16 cellular contexts compared by ENCODE assay signal in the genomic region with DNA sequence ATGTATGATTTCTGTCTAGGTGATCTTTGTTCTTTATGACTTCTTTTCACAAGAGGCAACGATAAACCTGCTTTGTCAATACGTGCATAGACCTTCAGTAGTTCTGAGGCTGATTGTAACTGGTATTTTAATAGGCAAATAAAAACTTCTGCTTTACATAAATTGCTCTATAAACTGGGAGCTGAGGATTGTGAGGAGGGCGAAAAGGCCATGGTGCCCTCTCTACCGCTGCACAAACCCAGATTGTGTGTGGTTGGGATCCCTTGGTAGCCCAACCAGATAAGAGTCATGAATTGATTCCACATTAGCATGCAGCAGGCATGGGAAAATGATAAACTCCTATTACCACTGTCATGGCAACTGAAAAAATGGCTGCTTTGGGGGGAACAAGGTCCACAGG.
A peak's percentile ranks its signal among the peaks of the same experiment; 100 is the strongest.
DNase-seq lines count a peak whose midpoint lies in the region; ATAC-seq, FAIRE-seq and TF ChIP-seq lines count a peak whose summit lies in the region.
"Had no signal": no experiment of that assay in that cellular context is flagged by ENCODE, and none has a peak within 500 bp of the region (broad histone marks: within the 10 kb centered on the region; RNA-seq: fewer than 3 reads in every experiment).

No MANE protein-coding gene starts in this region.

- no peak overlapping the region for H4K8ac ChIP-seq in H1 (ENCODE audit: extremely low read depth, insufficient read depth, low read length)

- H3K23me2 ChIP-seq in H1 (ENCODE audit: low read depth, low read length), result no peaks in the 10 kb centered on the region

- H2BK12ac ChIP-seq in H1 (ENCODE audit: low read depth, low read length), result 0 out of 2 replicates have a peak overlapping the region, but pooled peaks have one; percentile 64

- WGBS in H1 (ENCODE audit: extremely low coverage in 1 of 2, insufficient coverage in 1 of 2, insufficient read length in 1 of 2, insufficient replicate concordance in 2 of 2, low coverage in 1 of 2, low lambda C conversion rate in 2 of 2, missing lambda C conversion rate in 1 of 2), 2 experiments, result 84% methylated on average over 4 of the region's 4 CpGs; no CpG with 5 or more reads in 1 of the 2 experiments

- POLR2A ChIA-PET in H1 (lab: Charles Lee; ENCODE audit: partially characterized antibody), result interaction anchor here (1.3 kb wide), 1 partner anchor 11 kb away, joined by 3 read pairs; no protein-coding TSS in a partner anchor
- POLR2A ChIA-PET in activated CD4-positive, alpha-beta T cell treated with anti-CD3 and anti-CD28 coated beads for 36 hours (lab: Charles Lee), result no interaction called here

- H3K56ac ChIP-seq in H1 (replicated peaks; ENCODE audit: insufficient read length, low read depth, low read length), result no peak overlapping the region

- no peak overlapping the region for H2AK5ac ChIP-seq in H1 (ENCODE audit: low read depth, low read length)

- no peak overlapping the region for H2BK5ac ChIP-seq in H1 (ENCODE audit: low read depth, low read length)

- H3K4me1 Mint-ChIP-seq in GM23338, result peaks cover 52% of the 10 kb centered on the region
- H3K4me1 Mint-ChIP-seq in CD14-positive monocyte, result peaks cover 12% of the 10 kb centered on the region
- no peaks in the 10 kb centered on the region for H3K4me1 Mint-ChIP-seq in activated CD4-positive, alpha-beta T cell treated with anti-CD3 and anti-CD28 coated beads for 36 hours

- peak overlapping the region; percentile 57 for H4K5ac ChIP-seq in H1 (ENCODE audit: insufficient read length, low read depth, low read length)

- no peak for TF ChIP-seq RAD21 in H1 (IDR thresholded peaks at IDR 0.05 in 1 of 2, conservative IDR thresholded peaks at IDR 0.05 in 1 of 2; ENCODE audit: low read depth in 2 of 2, low read length in 2 of 2)

- no peak for ATAC-seq in GM23338
- peak; percentile 66 for ATAC-seq in mucosa of descending colon
- no peak for ATAC-seq in activated CD4-positive, alpha-beta T cell treated with anti-CD3 and anti-CD28 coated beads for 36 hours
- ATAC-seq: CD8-positive, alpha-beta T cell; PC-3 had no signal

- H3K36me3 ChIP-seq in GM23338 (ENCODE audit: insufficient read depth) (no peaks in the 10 kb centered on the region), H1 (ENCODE audit: control insufficient read depth in 2 of 4, insufficient read depth in 4 of 4, low read length in 3 of 4) (no peaks in the 10 kb centered on the region), mucosa of descending colon (ENCODE audit: low read depth) (no peaks in the 10 kb centered on the region)

- TF ChIP-seq POLR2A in H1 (IDR thresholded peaks at IDR 0.05; ENCODE audit: control extremely low read depth in 1 of 2, low read depth in 2 of 2, low read length in 2 of 2), result no peak

- H3K9me3 Mint-ChIP-seq in GM23338 (no peaks in the 10 kb centered on the region), CD14-positive monocyte (no peaks in the 10 kb centered on the region)
- H3K9me3 Mint-ChIP-seq in activated CD4-positive, alpha-beta T cell treated with anti-CD3 and anti-CD28 coated beads for 36 hours (ENCODE audit: low read depth), result no peaks in the 10 kb centered on the region
- H3K9me3 Mint-ChIP-seq: CD8-positive, alpha-beta T cell had no signal

- CTCF ChIA-PET in H1 (lab: Charles Lee; ENCODE audit: partially characterized antibody), result interaction anchor here (0.6 kb wide), 1 partner anchor 22 kb away, joined by 3 read pairs; no protein-coding TSS in a partner anchor
- CTCF ChIA-PET in activated CD4-positive, alpha-beta T cell treated with anti-CD3 and anti-CD28 coated beads for 36 hours (lab: Charles Lee), result no interaction called here

- H3K4me1 ChIP-seq in GM23338 (ENCODE audit: insufficient read depth), result peaks cover 48% of the 10 kb centered on the region
- peaks cover 8 to 21% (median 20%) of the 10 kb centered on the region in 4 experiments; a peak in 6 of 7 replicates for H3K4me1 ChIP-seq in H1 (replicated peaks in 1 of 4; ENCODE audit: control insufficient read depth in 3 of 4, insufficient read depth in 4 of 4, low read length in 3 of 4)
- H3K4me1 ChIP-seq in mucosa of descending colon (ENCODE audit: low read depth), result peaks cover 4% of the 10 kb centered on the region

- peak overlapping the region; percentile 86 for H4K91ac ChIP-seq in H1 (replicated peaks; ENCODE audit: insufficient read length, low read length)

- no peak overlapping the region; the same call in 1 of the 2 replicates for H2AFZ ChIP-seq in GM23338
- 0 out of 2 replicates have a peak overlapping the region, but pooled peaks have one; percentile 11 for H2AFZ ChIP-seq in H1 (ENCODE audit: low read length)

- no peaks in the 10 kb centered on the region for H3K9me3 ChIP-seq in H1 (ENCODE audit: insufficient read depth in 2 of 2, low read depth in 1 of 2, low read length in 1 of 2)
- no peaks in the 10 kb centered on the region for H3K9me3 ChIP-seq in mucosa of descending colon

- no peaks in the 10 kb centered on the region for H3K36me3 Mint-ChIP-seq in GM23338 (ENCODE audit: low read depth)
- no peaks in the 10 kb centered on the region for H3K36me3 Mint-ChIP-seq in CD14-positive monocyte
- no peaks in the 10 kb centered on the region for H3K36me3 Mint-ChIP-seq in activated CD4-positive, alpha-beta T cell treated with anti-CD3 and anti-CD28 coated beads for 36 hours (ENCODE audit: low read depth)
- H3K36me3 Mint-ChIP-seq: CD8-positive, alpha-beta T cell had no signal

- H2BK20ac ChIP-seq in H1 (ENCODE audit: low read length), result peak overlapping the region; percentile 87; the same call in 1 of the 2 replicates

- 0 out of 2 replicates have a peak overlapping the region, but pooled peaks have one; percentile 11 for H2BK15ac ChIP-seq in H1 (ENCODE audit: low read length)

- no peaks in the 10 kb centered on the region for H3K79me2 ChIP-seq in GM23338 (replicated peaks; ENCODE audit: insufficient read depth)
- H3K79me2 ChIP-seq in H1 (ENCODE audit: control insufficient read depth in 1 of 2, insufficient read depth in 2 of 2, low read length in 2 of 2), result no peaks in the 10 kb centered on the region

- no peak overlapping the region; the same call in 1 of the 2 replicates for H3K27ac ChIP-seq in GM23338 (ENCODE audit: low read depth)
- no peak overlapping the region for H3K27ac ChIP-seq in H1 (ENCODE audit: low read depth, low read length)

- peak; percentile 42 for FAIRE-seq in H1 (lab: Jason Lieb, UNC)

- H4K20me1 ChIP-seq in GM23338 (replicated peaks; ENCODE audit: insufficient read depth) (no peaks in the 10 kb centered on the region), H1 (replicated peaks in 1 of 2; ENCODE audit: control insufficient read depth in 1 of 2, insufficient read depth in 2 of 2, low read length in 2 of 2) (no peaks in the 10 kb centered on the region)

- H3K4ac ChIP-seq in H1 (replicated peaks; ENCODE audit: insufficient read length, low read depth, low read length), result peak overlapping the region; percentile 82

- H3K9ac ChIP-seq in H1 (replicated peaks in 1 of 4; ENCODE audit: extremely low read depth in 1 of 4, low read depth in 3 of 4, low read length in 3 of 4), result no peak overlapping the region; a peak in 1 of 7 replicates

- H3K4me3 Mint-ChIP-seq in GM23338 (no peak overlapping the region), CD14-positive monocyte (no peak overlapping the region)
- H3K4me3 Mint-ChIP-seq in activated CD4-positive, alpha-beta T cell treated with anti-CD3 and anti-CD28 coated beads for 36 hours, result no peak overlapping the region
- H3K4me3 Mint-ChIP-seq: CD8-positive, alpha-beta T cell had no signal

- TF ChIP-seq EP300 in H1 (IDR thresholded peaks at IDR 0.05; ENCODE audit: borderline replicate concordance in 1 of 2, low read depth in 2 of 2, low read length in 2 of 2), result no peak

- peak overlapping the region; percentile 66 for H2BK120ac ChIP-seq in H1 (replicated peaks; ENCODE audit: low read depth, low read length)

- H3K27me3 ChIP-seq in GM23338 (ENCODE audit: insufficient read depth), result no peaks in the 10 kb centered on the region
- H3K27me3 ChIP-seq in H1 (replicated peaks in 1 of 4; ENCODE audit: control insufficient read depth in 3 of 4, extremely low read depth in 1 of 4, insufficient read depth in 3 of 4, low read length in 3 of 4), result no peaks in the 10 kb centered on the region

- H3K4me2 ChIP-seq in GM23338 (0 out of 2 replicates have a peak overlapping the region, but pooled peaks have one; percentile 63), H1 (ENCODE audit: insufficient read depth in 1 of 2, low read depth in 2 of 2, low read length in 2 of 2) (no peak overlapping the region)

- no peaks in the 10 kb centered on the region for H3K9me2 ChIP-seq in GM23338 (ENCODE audit: insufficient read depth)

- H3K18ac ChIP-seq in H1 (ENCODE audit: extremely low read depth, low read length), result no peak overlapping the region; the same call in 1 of the 2 replicates

- H3K27me3 Mint-ChIP-seq in GM23338 (ENCODE audit: insufficient read depth, low read depth, poor library complexity) (peaks cover 2% of the 10 kb centered on the region), CD14-positive monocyte (ENCODE audit: low read depth in 3 of 3) (peaks cover 2 to 17% (median 8%) of the 10 kb centered on the region in 3 donors)
- peaks cover 19% of the 10 kb centered on the region for H3K27me3 Mint-ChIP-seq in activated CD4-positive, alpha-beta T cell treated with anti-CD3 and anti-CD28 coated beads for 36 hours

- H3K23ac ChIP-seq in H1 (ENCODE audit: insufficient read length), result no peak overlapping the region

- TF ChIP-seq CTCF in GM23338 (conservative IDR thresholded peaks at IDR 0.05; ENCODE audit: low read depth in 2 of 2), result no peak
- TF ChIP-seq CTCF in H1 (IDR thresholded peaks at IDR 0.05; ENCODE audit: control extremely low read depth in 1 of 3, insufficient read depth in 1 of 3, low read depth in 1 of 3, low read length in 3 of 3), result no peak
- no peak for TF ChIP-seq CTCF in mucosa of descending colon (IDR thresholded peaks at IDR 0.05)
- TF ChIP-seq CTCF in CD14-positive monocyte (IDR thresholded peaks at IDR 0.05), result no peak

- peak overlapping the region; percentile 72 for H3K27ac Mint-ChIP-seq in GM23338
- H3K27ac Mint-ChIP-seq in CD14-positive monocyte, result no peak overlapping the region
- H3K27ac Mint-ChIP-seq in activated CD4-positive, alpha-beta T cell treated with anti-CD3 and anti-CD28 coated beads for 36 hours, result no peak overlapping the region
- H3K27ac Mint-ChIP-seq: CD8-positive, alpha-beta T cell had no signal

- H3K4me3 ChIP-seq in GM23338 (no peak overlapping the region), H1 (ENCODE audit: extremely low read depth in 1 of 4, insufficient read depth in 2 of 4, low read depth in 3 of 4, low read length in 4 of 4) (no peak overlapping the region), mucosa of descending colon (no peak overlapping the region)

- DNase-seq in GM23338 (ENCODE audit: low spot score) (no peak), NCI-H146 treated with DMSO at 0.1 percent for 48 hours (lab: John Stamatoyannopoulos, UW; ENCODE audit: unreplicated experiment) (peak; percentile 10), H1 (ENCODE audit: low read depth in 1 of 2, low spot score in 2 of 2) (no peak), mucosa of descending colon (no peak), CD14-positive monocyte (ENCODE audit: low spot score) (no peak), NCI-H748 (lab: John Stamatoyannopoulos, UW; ENCODE audit: unreplicated experiment) (no peak), H4 (ENCODE audit: low spot score) (no peak)
- no peak for DNase-seq in activated CD4-positive, alpha-beta T cell treated with anti-CD3 and anti-CD28 coated beads for 36 hours
- DNase-seq: CD8-positive, alpha-beta T cell; GF-D8; Karpas-422; NCI-H1417; NCI-H2081 treated with DMSO at 0.1 percent for 48 hours; NCI-H2227 treated with DMSO at 0.1 percent for 48 hours; NCI-H524 treated with DMSO at 0.1 percent for 48 hours; PC-3 had no signal

- intact Hi-C loops in mucosa of descending colon (cut with DNase I, micrococcal nuclease) (no loop called here), CD14-positive monocyte (cut with micrococcal nuclease) (no loop called here)
- intact Hi-C loops in activated CD4-positive, alpha-beta T cell treated with anti-CD3 and anti-CD28 coated beads for 36 hours (cut with DNase I, micrococcal nuclease), result no loop called here

- H3K79me1 ChIP-seq in H1 (ENCODE audit: low read depth, low read length), result no peaks in the 10 kb centered on the region

- H3F3A ChIP-seq in GM23338 (replicated peaks; ENCODE audit: low read depth), result 0 out of 2 replicates have a peak, but pooled peaks cover 5% of the 10 kb centered on the region

- H3K14ac ChIP-seq in H1 (ENCODE audit: insufficient read length), result no peak overlapping the region
